Comparison of ENCODE assay signal across 13 cellular contexts in genomic region chr11:39365809-39366436, GRCh38.
DNase-seq lines count a peak whose midpoint lies in the region; ATAC-seq and TF ChIP-seq lines count a peak whose summit lies in the region.
"Had no signal": no experiment of that assay in that cellular context is flagged by ENCODE, and none has a peak within 500 bp of the region (broad histone marks: within the 10 kb centered on the region; RNA-seq: fewer than 3 reads in every experiment).

No MANE protein-coding gene starts in this region.

- no peaks in the 10 kb centered on the region for H3K9me3 ChIP-seq in Panc1 (ENCODE audit: control insufficient read depth, insufficient read depth, low read depth, low read length)
- H3K9me3 ChIP-seq: prostate gland had no signal

- peak; percentile 13 to 29 for ATAC-seq in activated CD4-positive, CD25-positive, alpha-beta regulatory T cell treated with anti-CD3 and anti-CD28 coated beads, Interleukin-2, amount 50 U/mL, for 24 hours
- ATAC-seq in Panc1 (no peak), GM19397 (IDR thresholded peaks at IDR 0.05; ENCODE audit: unreplicated experiment) (no peak), left ventricle myocardium superior (no peak)
- ATAC-seq in stimulated activated effector memory CD8-positive, alpha-beta T cell treated with anti-CD3 and anti-CD28 coated beads, Interleukin-12 subunit alpha, Interleukin-12 subunit beta, amount 100 ng/mL, for 72 hours, result peak; percentile 65
- ATAC-seq: stimulated activated memory B cell treated with anti-CD40 and anti-IgM and Interleukin-4, amounts not matched to agents 10 μg/mL and 1 μg/mL and 100 μg/mL, for 72 hours had no signal

- intact Hi-C loops in Panc1 (cut with micrococcal nuclease; ENCODE audit: unreplicated experiment), result no loop called here
- intact Hi-C loops in left ventricle myocardium superior (cut with micrococcal nuclease), result no loop called here

- no peak for DNase-seq in activated CD4-positive, CD25-positive, alpha-beta regulatory T cell (lab: John Stamatoyannopoulos, UW)
- DNase-seq in Panc1 (ENCODE audit: low read depth, low spot score) (peak; percentile 17), fibroblast of pulmonary artery (ENCODE audit: low read depth) (peak; percentile 39), SIG-M5 (lab: John Stamatoyannopoulos, UW) (no peak), left ventricle myocardium superior (no peak)
- DNase-seq in stimulated activated effector memory CD8-positive, alpha-beta T cell treated with anti-CD3 and anti-CD28 coated beads, Interleukin-12 subunit alpha, Interleukin-12 subunit beta, amount 100 ng/mL, for 72 hours (ENCODE audit: low spot score in 2 of 2), result no peak
- DNase-seq: NCI-H1048 had no signal

- peak; percentile 31; the same call in 1 of the 2 replicates for TF ChIP-seq CTCF in Panc1 (IDR thresholded peaks at IDR 0.05)
- peak; percentile 12 for TF ChIP-seq CTCF in fibroblast of pulmonary artery (IDR thresholded peaks at IDR 0.05; ENCODE audit: low read length, missing control alignments)

- H3K4me3 ChIP-seq in Panc1 (ENCODE audit: low read depth in 2 of 2, low read length in 2 of 2), result no peak overlapping the region
- H3K4me3 ChIP-seq in fibroblast of pulmonary artery (replicated peaks; ENCODE audit: low read depth, low read length), result no peak overlapping the region
- H3K4me3 ChIP-seq: prostate gland had no signal

- H3K4me3 Mint-ChIP-seq in stimulated activated effector memory CD8-positive, alpha-beta T cell treated with anti-CD3 and anti-CD28 coated beads, Interleukin-12 subunit alpha, Interleukin-12 subunit beta, amount 100 ng/mL, for 72 hours, result no peak overlapping the region
- H3K4me3 Mint-ChIP-seq: activated naive CD4-positive, alpha-beta T cell treated with anti-CD3 and anti-CD28 coated beads, Interleukin-2, amount 50 U/mL, for 24 hours; stimulated activated memory B cell treated with anti-CD40 and anti-IgM and Interleukin-4, amounts not matched to agents 10 μg/mL and 1 μg/mL and 100 μg/mL, for 72 hours; T-helper 1 cell treated with Interleukin-12 subunit alpha and Interleukin-12 subunit beta and Interleukin-4 antibody, amounts not matched to agents 30 μg/mL and 1 μg/mL, for 36 hours had no signal

- no peaks in the 10 kb centered on the region for H3K9me3 Mint-ChIP-seq in stimulated activated effector memory CD8-positive, alpha-beta T cell treated with anti-CD3 and anti-CD28 coated beads, Interleukin-12 subunit alpha, Interleukin-12 subunit beta, amount 100 ng/mL, for 72 hours
- H3K9me3 Mint-ChIP-seq: activated naive CD4-positive, alpha-beta T cell treated with anti-CD3 and anti-CD28 coated beads, Interleukin-2, amount 50 U/mL, for 24 hours; stimulated activated memory B cell treated with anti-CD40 and anti-IgM and Interleukin-4, amounts not matched to agents 10 μg/mL and 1 μg/mL and 100 μg/mL, for 72 hours; T-helper 1 cell treated with Interleukin-12 subunit alpha and Interleukin-12 subunit beta and Interleukin-4 antibody, amounts not matched to agents 30 μg/mL and 1 μg/mL, for 36 hours had no signal

- in situ Hi-C loops in Panc1 (cut with HindIII; ENCODE audit: low pct_unique_long_range_greater_than_20kb, low sequenced_read_pairs), result no loop called here

- CTCF ChIA-PET in Panc1 (lab: Charles Lee), result no interaction called here

- POLR2A ChIA-PET in Panc1 (lab: Charles Lee), result no interaction called here

- peaks cover 2% of the 10 kb centered on the region for H3K36me3 Mint-ChIP-seq in stimulated activated effector memory CD8-positive, alpha-beta T cell treated with anti-CD3 and anti-CD28 coated beads, Interleukin-12 subunit alpha, Interleukin-12 subunit beta, amount 100 ng/mL, for 72 hours
- H3K36me3 Mint-ChIP-seq: activated naive CD4-positive, alpha-beta T cell treated with anti-CD3 and anti-CD28 coated beads, Interleukin-2, amount 50 U/mL, for 24 hours; stimulated activated memory B cell treated with anti-CD40 and anti-IgM and Interleukin-4, amounts not matched to agents 10 μg/mL and 1 μg/mL and 100 μg/mL, for 72 hours had no signal

- H3K27ac Mint-ChIP-seq in stimulated activated effector memory CD8-positive, alpha-beta T cell treated with anti-CD3 and anti-CD28 coated beads, Interleukin-12 subunit alpha, Interleukin-12 subunit beta, amount 100 ng/mL, for 72 hours, result no peak overlapping the region
- H3K27ac Mint-ChIP-seq: activated naive CD4-positive, alpha-beta T cell treated with anti-CD3 and anti-CD28 coated beads, Interleukin-2, amount 50 U/mL, for 24 hours; stimulated activated memory B cell treated with anti-CD40 and anti-IgM and Interleukin-4, amounts not matched to agents 10 μg/mL and 1 μg/mL and 100 μg/mL, for 72 hours; T-helper 1 cell treated with Interleukin-12 subunit alpha and Interleukin-12 subunit beta and Interleukin-4 antibody, amounts not matched to agents 30 μg/mL and 1 μg/mL, for 36 hours had no signal

- H3K36me3 ChIP-seq in Panc1 (ENCODE audit: control insufficient read depth, insufficient read depth, low read length), result no peaks in the 10 kb centered on the region
- H3K36me3 ChIP-seq: prostate gland had no signal

- H3K27me3 ChIP-seq in Panc1 (ENCODE audit: control insufficient read depth, insufficient read depth, low read length), result no peaks in the 10 kb centered on the region

- BruUV-seq in Panc1 (replicated peaks; lab: Mats Ljungman, UMichigan), result no TSS peak

- H3K4me1 ChIP-seq in Panc1 (ENCODE audit: control insufficient read depth, insufficient read depth, low read length), result no peaks in the 10 kb centered on the region
- H3K4me1 ChIP-seq: prostate gland had no signal

- no peak overlapping the region for H3K27ac ChIP-seq in Panc1 (ENCODE audit: low read length)
- H3K27ac ChIP-seq: prostate gland had no signal

- H3K4me1 Mint-ChIP-seq in stimulated activated effector memory CD8-positive, alpha-beta T cell treated with anti-CD3 and anti-CD28 coated beads, Interleukin-12 subunit alpha, Interleukin-12 subunit beta, amount 100 ng/mL, for 72 hours, result peaks cover 33% of the 10 kb centered on the region
- H3K4me1 Mint-ChIP-seq: stimulated activated memory B cell treated with anti-CD40 and anti-IgM and Interleukin-4, amounts not matched to agents 10 μg/mL and 1 μg/mL and 100 μg/mL, for 72 hours had no signal

Comparison
In these comparisons a context has a peak if more than half of its experiments do, and no peak if none do; other contexts are left out.
1. ATAC-seq: peak in activated CD4-positive, CD25-positive, alpha-beta regulatory T cell treated with anti-CD3 and anti-CD28 coated beads, Interleukin-2, amount 50 U/mL, for 24 hours (2 of 2) and stimulated activated effector memory CD8-positive, alpha-beta T cell treated with anti-CD3 and anti-CD28 coated beads, Interleukin-12 subunit alpha, Interleukin-12 subunit beta, amount 100 ng/mL, for 72 hours (single experiment); none in Panc1 (single experiment), GM19397 (single experiment) and left ventricle myocardium superior (single experiment).
2. DNase-seq: peak in Panc1 (single experiment) and fibroblast of pulmonary artery (single experiment); none in activated CD4-positive, CD25-positive, alpha-beta regulatory T cell (0 of 4), stimulated activated effector memory CD8-positive, alpha-beta T cell treated with anti-CD3 and anti-CD28 coated beads, Interleukin-12 subunit alpha, Interleukin-12 subunit beta, amount 100 ng/mL, for 72 hours (0 of 2), SIG-M5 (single experiment) and left ventricle myocardium superior (single experiment).